In genomic region chr15:63353887-63354286, GRCh38 we compare ENCODE assay signal across 25 cellular contexts. TPM values are rescaled to one million over a fixed set of nuclear protein-coding genes. Genes with fewer than 3 reads are reported as not detected.
"Had no signal": no experiment of that assay in that cellular context is flagged by ENCODE, and none has a peak within 500 bp of the region (broad histone marks: within the 10 kb centered on the region; RNA-seq: fewer than 3 reads in every experiment).

No MANE protein-coding gene starts in this region.

- H3K9me3 ChIP-seq: esophagus muscularis mucosa, spleen, testis had no signal

- FAIRE-seq: bronchial epithelial cell, frontal cortex, islet of Langerhans had no signal

- H3K4me3 Mint-ChIP-seq: activated B cell treated with CpG ODN at 0.5 μM for 24 hours; activated CD4-positive, alpha-beta T cell treated with anti-CD3 and anti-CD28 coated beads for 36 hours; activated naive CD4-positive, alpha-beta T cell treated with anti-CD3 and anti-CD28 coated beads for 36 hours; activated naive CD8-positive, alpha-beta T cell treated with anti-CD3 and anti-CD28 coated beads, Interleukin-2, amount 10 ng/mL, durations not matched to agents 7 days and 5 days; activated T-cell treated with anti-CD3 and anti-CD28 coated beads, Interleukin-2, amount 50 U/mL, for 72 hours; mesothelial cell of epicardium; nephron; type B pancreatic cell had no signal

- H3K4me1 Mint-ChIP-seq: activated CD4-positive, alpha-beta T cell treated with anti-CD3 and anti-CD28 coated beads for 36 hours; activated naive CD8-positive, alpha-beta T cell treated with anti-CD3 and anti-CD28 coated beads, Interleukin-2, amount 10 ng/mL, durations not matched to agents 7 days and 5 days; mesothelial cell of epicardium had no signal

- ATAC-seq: activated CD4-positive, alpha-beta T cell treated with anti-CD3 and anti-CD28 coated beads for 36 hours; activated T-cell treated with anti-CD3 and anti-CD28 coated beads, Interleukin-2, amount 50 U/mL, for 72 hours had no signal

- H3K27me3 ChIP-seq: esophagus muscularis mucosa, spleen, testis had no signal

- H3K27ac Mint-ChIP-seq: activated B cell treated with CpG ODN at 0.5 μM for 24 hours; activated CD4-positive, alpha-beta T cell treated with anti-CD3 and anti-CD28 coated beads for 36 hours; activated naive CD4-positive, alpha-beta T cell treated with anti-CD3 and anti-CD28 coated beads for 36 hours; activated naive CD8-positive, alpha-beta T cell treated with anti-CD3 and anti-CD28 coated beads, Interleukin-2, amount 10 ng/mL, durations not matched to agents 7 days and 5 days; activated T-cell treated with anti-CD3 and anti-CD28 coated beads, Interleukin-2, amount 50 U/mL, for 72 hours; mesothelial cell of epicardium; type B pancreatic cell had no signal

- H3K9me3 Mint-ChIP-seq: activated B cell treated with CpG ODN at 0.5 μM for 24 hours; activated naive CD4-positive, alpha-beta T cell treated with anti-CD3 and anti-CD28 coated beads for 36 hours; activated naive CD8-positive, alpha-beta T cell treated with anti-CD3 and anti-CD28 coated beads, Interleukin-2, amount 10 ng/mL, durations not matched to agents 7 days and 5 days; activated T-cell treated with anti-CD3 and anti-CD28 coated beads, Interleukin-2, amount 50 U/mL, for 72 hours; mesothelial cell of epicardium; nephron; type B pancreatic cell had no signal

- H3K36me3 ChIP-seq: esophagus muscularis mucosa, spleen had no signal

- H3K4me1 ChIP-seq: testis had no signal

- H3K36me3 Mint-ChIP-seq: activated naive CD8-positive, alpha-beta T cell treated with anti-CD3 and anti-CD28 coated beads, Interleukin-2, amount 10 ng/mL, durations not matched to agents 7 days and 5 days; mesothelial cell of epicardium; type B pancreatic cell had no signal

- H3K27me3 Mint-ChIP-seq: activated CD4-positive, alpha-beta T cell treated with anti-CD3 and anti-CD28 coated beads for 36 hours had no signal

- H3K4me3 ChIP-seq: coronary artery, esophagus muscularis mucosa, spleen, testis had no signal

- H3K27ac ChIP-seq: coronary artery, esophagus muscularis mucosa, spleen, testis had no signal

- DNase-seq: activated B cell treated with CpG ODN at 0.5 μM for 24 hours; activated CD4-positive, alpha-beta T cell treated with anti-CD3 and anti-CD28 coated beads for 36 hours; activated CD4-positive, alpha-beta T cell treated with anti-CD3 and anti-CD28 coated beads, Interleukin-2, amount 50 U/mL, for 4 hours; activated effector memory CD4-positive, alpha-beta T cell treated with Interleukin-2 at 50 U/mL for 16 hours; activated naive CD4-positive, alpha-beta T cell treated with anti-CD3 and anti-CD28 coated beads for 36 hours; activated naive CD8-positive, alpha-beta T cell treated with anti-CD3 and anti-CD28 coated beads, Interleukin-2, amount 10 ng/mL, durations not matched to agents 7 days and 5 days; activated T-cell treated with anti-CD3 and anti-CD28 coated beads, Interleukin-2, amount 50 U/mL, for 72 hours; amniotic stem cell; glutamatergic neuron; mammary epithelial cell; posterior cingulate gyrus; spleen; stimulated activated CD4-positive, alpha-beta T cell treated with anti-CD3 and anti-CD28 coated beads, Interleukin-4, amount 100 ng/mL, for 1 hour; stimulated activated naive CD4-positive, alpha-beta T cell; T-helper 9 cell; testis had no signal

RNA-seq across cellular contexts. Expression of gene CA12, which starts 27.8 kb away (rescaled TPM):
- total RNA-seq: activated B cell treated with CpG ODN at 0.5 μM for 24 hours; activated naive CD8-positive, alpha-beta T cell treated with anti-CD3 and anti-CD28 coated beads, Interleukin-2, amount 10 ng/mL, durations not matched to agents 7 days and 5 days; T-helper 1 cell treated with Interleukin-12 subunit alpha and Interleukin-12 subunit beta and Interleukin-4 antibody, amounts not matched to agents 30 ng/mL and 1 ng/mL, for 36 hours had no signal
